In the genomic region with DNA sequence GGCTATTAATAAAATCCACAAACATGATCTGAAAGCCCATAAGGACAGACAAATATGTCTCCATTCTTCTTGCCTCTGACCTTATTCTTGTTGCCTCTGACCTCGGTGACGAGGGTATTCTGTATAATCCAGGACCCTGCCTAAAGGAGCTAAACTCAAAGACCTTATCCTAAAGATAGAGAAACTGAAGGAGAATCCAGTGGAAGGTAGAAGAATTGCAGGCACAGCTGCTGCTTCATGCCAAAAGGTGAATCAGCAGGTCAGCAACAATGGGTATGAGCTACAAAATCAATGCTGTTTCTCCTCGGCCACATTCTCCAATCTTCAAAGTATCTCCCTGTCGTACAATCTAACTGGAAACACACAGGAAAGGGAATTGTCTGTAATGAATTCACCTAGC, we compare ENCODE assay signal across 30 cellular contexts.
"Had no signal": no experiment of that assay in that cellular context is flagged by ENCODE, and none has a peak within 500 bp of the region (broad histone marks: within the 10 kb centered on the region; RNA-seq: fewer than 3 reads in every experiment).

No MANE protein-coding gene starts in this region.

- FAIRE-seq: endometrium had no signal

- H3K4me1 ChIP-seq: adrenal gland, pancreas, prostate gland, vagina had no signal

- ATAC-seq: naive thymus-derived CD8-positive, alpha-beta T cell; pancreas; sciatic nerve; stimulated activated effector memory CD8-positive, alpha-beta T cell treated with anti-CD3 and anti-CD28 coated beads, Interleukin-12 subunit alpha, Interleukin-12 subunit beta, amount 100 ng/mL, for 72 hours; stimulated activated naive CD8-positive, alpha-beta T cell treated with anti-CD3 and anti-CD28 coated beads, Interleukin-15, amount 100 ng/mL, for 72 hours had no signal

- H3K36me3 Mint-ChIP-seq: activated naive CD8-positive, alpha-beta T cell treated with anti-CD3 and anti-CD28 coated beads for 36 hours; naive thymus-derived CD8-positive, alpha-beta T cell; stimulated activated effector memory CD8-positive, alpha-beta T cell treated with anti-CD3 and anti-CD28 coated beads, Interleukin-12 subunit alpha, Interleukin-12 subunit beta, amount 100 ng/mL, for 72 hours; type B pancreatic cell had no signal

- H3K9me3 ChIP-seq: adrenal gland, pancreas, prostate gland, vagina had no signal

- H3K4me3 ChIP-seq: adrenal gland, pancreas, prostate gland, skin epidermis, vagina had no signal

- H3K4me3 Mint-ChIP-seq: activated naive CD4-positive, alpha-beta T cell treated with anti-CD3 and anti-CD28 coated beads for 36 hours; activated naive CD8-positive, alpha-beta T cell treated with anti-CD3 and anti-CD28 coated beads for 36 hours; naive thymus-derived CD8-positive, alpha-beta T cell; neural crest cell; stimulated activated effector memory CD8-positive, alpha-beta T cell treated with anti-CD3 and anti-CD28 coated beads, Interleukin-12 subunit alpha, Interleukin-12 subunit beta, amount 100 ng/mL, for 72 hours; stimulated activated naive CD8-positive, alpha-beta T cell treated with anti-CD3 and anti-CD28 coated beads, Interleukin-15, amount 100 ng/mL, for 72 hours; type B pancreatic cell had no signal

- H3K36me3 ChIP-seq: adrenal gland, pancreas, prostate gland, vagina had no signal

- H3K27ac ChIP-seq: adrenal gland, pancreas, prostate gland, skin epidermis, vagina had no signal

- DNase-seq: activated CD4-positive, alpha-beta T cell treated with anti-CD3 and anti-CD28 coated beads for 48 hours; activated CD4-positive, alpha-beta T cell treated with anti-CD3 and anti-CD28 coated beads, Interleukin-2, amount 50 U/mL, for 48 hours; activated CD8-positive, alpha-beta memory T cell treated with anti-CD3 and anti-CD28 coated beads for 24 hours; activated effector memory CD4-positive, alpha-beta T cell treated with Interleukin-2 at 50 U/mL for 16 hours; activated naive CD4-positive, alpha-beta T cell treated with anti-CD3 and anti-CD28 coated beads for 36 hours; activated naive CD8-positive, alpha-beta T cell treated with anti-CD3 and anti-CD28 coated beads for 36 hours; adrenal gland; aorta; central memory CD4-positive, alpha-beta T cell; dermis blood vessel endothelial cell; effector CD4-positive, alpha-beta T cell; head of caudate nucleus; hippocampal formation; midbrain; naive thymus-derived CD8-positive, alpha-beta T cell; nucleus accumbens; pancreas; retina; stimulated activated CD4-positive, alpha-beta T cell treated with anti-CD3 and anti-CD28 coated beads, Interleukin-12 subunit alpha, Interleukin-12 subunit beta, amount 100 ng/mL, for 4 hours; stimulated activated CD4-positive, alpha-beta T cell treated with anti-CD3 and anti-CD28 coated beads, Interleukin-4, amount 100 ng/mL, for 1 hour; stimulated activated naive CD8-positive, alpha-beta T cell treated with anti-CD3 and anti-CD28 coated beads, Interleukin-15, amount 100 ng/mL, for 72 hours; substantia nigra had no signal

- H3K4me1 Mint-ChIP-seq: activated naive CD8-positive, alpha-beta T cell treated with anti-CD3 and anti-CD28 coated beads for 36 hours; naive thymus-derived CD8-positive, alpha-beta T cell; neural crest cell; stimulated activated effector memory CD8-positive, alpha-beta T cell treated with anti-CD3 and anti-CD28 coated beads, Interleukin-12 subunit alpha, Interleukin-12 subunit beta, amount 100 ng/mL, for 72 hours; stimulated activated naive CD8-positive, alpha-beta T cell treated with anti-CD3 and anti-CD28 coated beads, Interleukin-15, amount 100 ng/mL, for 72 hours had no signal

- H3K27me3 ChIP-seq: vagina had no signal

- H3K9me3 Mint-ChIP-seq: activated naive CD4-positive, alpha-beta T cell treated with anti-CD3 and anti-CD28 coated beads for 36 hours; activated naive CD8-positive, alpha-beta T cell treated with anti-CD3 and anti-CD28 coated beads for 36 hours; naive thymus-derived CD8-positive, alpha-beta T cell; stimulated activated effector memory CD8-positive, alpha-beta T cell treated with anti-CD3 and anti-CD28 coated beads, Interleukin-12 subunit alpha, Interleukin-12 subunit beta, amount 100 ng/mL, for 72 hours; stimulated activated naive CD8-positive, alpha-beta T cell treated with anti-CD3 and anti-CD28 coated beads, Interleukin-15, amount 100 ng/mL, for 72 hours; type B pancreatic cell had no signal

- H3K27ac Mint-ChIP-seq: activated naive CD4-positive, alpha-beta T cell treated with anti-CD3 and anti-CD28 coated beads for 36 hours; activated naive CD8-positive, alpha-beta T cell treated with anti-CD3 and anti-CD28 coated beads for 36 hours; naive thymus-derived CD8-positive, alpha-beta T cell; stimulated activated effector memory CD8-positive, alpha-beta T cell treated with anti-CD3 and anti-CD28 coated beads, Interleukin-12 subunit alpha, Interleukin-12 subunit beta, amount 100 ng/mL, for 72 hours; stimulated activated naive CD8-positive, alpha-beta T cell treated with anti-CD3 and anti-CD28 coated beads, Interleukin-15, amount 100 ng/mL, for 72 hours; type B pancreatic cell had no signal
